In the genomic region with DNA sequence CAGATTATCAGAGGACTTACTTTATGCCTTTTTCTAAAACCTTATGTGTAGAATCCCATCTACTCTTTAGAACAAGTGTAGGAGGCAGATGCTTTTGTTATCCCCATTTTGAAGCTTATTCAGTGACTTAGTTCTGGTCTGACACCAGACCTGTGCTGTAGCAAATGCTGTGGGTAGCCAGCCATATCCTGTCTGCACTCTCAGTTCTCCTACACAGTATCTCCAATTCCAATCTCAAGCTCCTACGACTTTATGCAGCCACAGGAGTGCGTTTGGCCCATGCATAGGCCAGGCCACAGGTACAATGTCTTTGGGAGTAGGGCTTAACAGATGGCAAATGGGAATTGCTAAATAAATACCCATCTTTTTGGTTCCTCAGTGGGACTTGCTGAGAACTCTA, we compare ENCODE assay signal across 19 cellular contexts.
DNase-seq lines count a peak whose midpoint lies in the region; ATAC-seq, FAIRE-seq and TF ChIP-seq lines count a peak whose summit lies in the region.
"Had no signal": no experiment of that assay in that cellular context is flagged by ENCODE, and none has a peak within 500 bp of the region (broad histone marks: within the 10 kb centered on the region; RNA-seq: fewer than 3 reads in every experiment).

No MANE protein-coding gene starts in this region.

- H4K20me1 ChIP-seq in DND-41 (ENCODE audit: insufficient read depth, low read length), result no peaks in the 10 kb centered on the region

- no peaks in the 10 kb centered on the region for H3K4me1 ChIP-seq in DND-41 (ENCODE audit: insufficient read depth, low read length)
- H3K4me1 ChIP-seq: psoas muscle had no signal

- no peak overlapping the region for H3K4me3 ChIP-seq in DND-41 (ENCODE audit: low read depth in 1 of 2, low read length in 2 of 2)
- H3K4me3 ChIP-seq: psoas muscle had no signal

- no peaks in the 10 kb centered on the region for H3K9me3 ChIP-seq in DND-41 (ENCODE audit: insufficient read depth, low read length, severe bottlenecking)
- H3K9me3 ChIP-seq: psoas muscle had no signal

- FAIRE-seq in GM19239 (lab: Jason Lieb, UNC), result peak; percentile 72
- FAIRE-seq: islet of Langerhans had no signal

- no peaks in the 10 kb centered on the region for H3K79me2 ChIP-seq in DND-41 (ENCODE audit: insufficient read depth, low read length)

- no peaks in the 10 kb centered on the region for H3K36me3 ChIP-seq in DND-41 (ENCODE audit: insufficient read depth, low read length)

- H3K9ac ChIP-seq in DND-41 (ENCODE audit: low read depth, low read length), result no peak overlapping the region

- H3K4me2 ChIP-seq in DND-41 (ENCODE audit: insufficient read depth, low read length), result no peak overlapping the region

- DNase-seq in DND-41, result no peak
- DNase-seq in GM19239 (ENCODE audit: insufficient read length, low spot score), result no peak
- no peak for DNase-seq in UCSD-AML1 (lab: John Stamatoyannopoulos, UW; ENCODE audit: unreplicated experiment)
- DNase-seq in DMS153 treated with DMSO at 0.1 percent for 48 hours (lab: John Stamatoyannopoulos, UW; ENCODE audit: unreplicated experiment), result no peak
- DNase-seq in caudate nucleus (lab: John Stamatoyannopoulos, UW), result no peak
- DNase-seq in DMS79 (lab: John Stamatoyannopoulos, UW), result no peak
- DNase-seq: activated CD4-positive, alpha-beta T cell treated with anti-CD3 and anti-CD28 coated beads for 4 hours; activated T-cell treated with anti-CD3 and anti-CD28 coated beads for 4 hours; CD4-positive, CD25-positive, alpha-beta regulatory T cell; head of caudate nucleus; NCI-H1105 treated with DMSO at 0.1 percent for 48 hours; NCI-H226; psoas muscle; SIG-M5; stimulated activated naive CD8-positive, alpha-beta T cell treated with anti-CD3 and anti-CD28 coated beads, Interleukin-15, amount 100 ng/mL, for 72 hours had no signal

- no peaks in the 10 kb centered on the region for H3K27me3 ChIP-seq in DND-41 (ENCODE audit: insufficient read depth, low read length, poor library complexity)

- H2AFZ ChIP-seq in DND-41 (ENCODE audit: low read depth, low read length), result no peak overlapping the region

- ATAC-seq in DND-41 (ENCODE audit: insufficient read depth, low read depth), result peak; percentile 55; the same call in 2 of the 3 replicates
- ATAC-seq in HG02642 (IDR thresholded peaks at IDR 0.05; ENCODE audit: poor library complexity, unreplicated experiment), result peak; percentile 58
- peak; percentile 70 for ATAC-seq in HG03460 (IDR thresholded peaks at IDR 0.05; ENCODE audit: unreplicated experiment)
- ATAC-seq: natural killer cell treated with Interleukin-12 subunit alpha and Interleukin-12 subunit beta and Interleukin-15 and Interleukin-18, amount 100 ng/mL, for 72 hours; psoas muscle; stimulated activated naive CD8-positive, alpha-beta T cell treated with anti-CD3 and anti-CD28 coated beads, Interleukin-15, amount 100 ng/mL, for 72 hours had no signal

- H3K27ac ChIP-seq in DND-41 (ENCODE audit: low read length), result no peak overlapping the region
- H3K27ac ChIP-seq in caudate nucleus (ENCODE audit: low read depth, low read length), result no peak overlapping the region
- H3K27ac ChIP-seq: psoas muscle had no signal

- TF ChIP-seq CTCF in DND-41 (IDR thresholded peaks at IDR 0.05; ENCODE audit: borderline replicate concordance, extremely low read depth, low read length, poor library complexity, severe bottlenecking), result no peak
